ENCODE assay signal across 9 cellular contexts in the genomic region with DNA sequence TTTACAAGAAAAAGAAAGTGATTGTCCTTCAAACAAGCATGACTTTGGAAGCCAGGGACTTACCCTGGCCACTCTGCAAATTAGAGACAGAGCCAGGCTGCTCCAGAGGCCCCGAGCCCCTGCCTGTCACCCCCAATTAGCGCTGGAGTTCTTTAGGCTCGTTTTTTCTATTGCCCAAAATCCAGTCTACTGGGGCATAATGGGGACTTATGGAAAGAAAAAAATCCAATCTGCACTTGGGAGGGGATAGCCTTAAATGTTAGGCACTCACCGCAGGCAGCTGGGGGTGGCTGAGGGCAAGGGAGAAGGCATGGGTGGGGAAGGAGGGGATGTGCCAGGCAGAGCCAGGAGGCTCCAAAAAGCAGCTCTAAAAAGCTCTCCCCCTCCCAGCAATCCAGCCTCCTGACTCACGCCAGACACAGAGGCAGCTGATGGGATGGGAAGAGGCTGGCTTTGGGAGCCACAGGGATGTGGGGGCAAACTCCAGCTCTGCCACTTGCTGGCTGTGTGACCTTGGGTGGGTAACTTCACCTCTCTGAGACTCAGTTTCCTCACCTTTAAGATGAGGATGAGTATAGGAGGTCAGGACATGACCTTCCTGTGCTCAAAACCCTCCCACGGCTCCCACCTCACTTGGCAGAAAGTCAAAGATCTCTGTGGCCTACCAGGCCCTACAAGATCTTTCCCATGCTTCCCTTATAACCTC.
A peak's percentile ranks its signal among the peaks of the same experiment; 100 is the strongest.
DNase-seq lines count a peak whose midpoint lies in the region; ATAC-seq and TF ChIP-seq lines count a peak whose summit lies in the region.
"Had no signal": no experiment of that assay in that cellular context is flagged by ENCODE, and none has a peak within 500 bp of the region (broad histone marks: within the 10 kb centered on the region; RNA-seq: fewer than 3 reads in every experiment).

No MANE protein-coding gene starts in this region.

- ATAC-seq in heart left ventricle = peak in 2 of 4 donors; percentile 21 to 33
- no peak for ATAC-seq in Right ventricle myocardium superior (ENCODE audit: poor library complexity)
- ATAC-seq in upper lobe of right lung = no peak
- ATAC-seq in HG03108 (IDR thresholded peaks at IDR 0.05; ENCODE audit: unreplicated experiment) = no peak

- H3K9ac ChIP-seq in adipocyte (ENCODE audit: low read length) = peak overlapping the region; percentile 83

- H3K36me3 ChIP-seq in heart left ventricle = no peaks in the 10 kb centered on the region
- H3K36me3 ChIP-seq in adipocyte (ENCODE audit: control insufficient read depth, insufficient read depth, low read length, severe bottlenecking) = no peaks in the 10 kb centered on the region
- no peaks in the 10 kb centered on the region for H3K36me3 ChIP-seq in upper lobe of right lung

- whole genome bisulfite sequencing in heart left ventricle, 4 donors = 66 to 72% (median 70%) methylated on average over 6 of the region's 6 CpGs

- DNase-seq in heart left ventricle (peak in 1 of 5 donors; percentile 22), Right ventricle myocardium superior (no peak), adipocyte (ENCODE audit: low read depth) (peak; percentile 80), medulla oblongata (ENCODE audit: extremely low spot score) (peak; percentile 49), upper lobe of right lung (no peak), GOT3 (lab: John Stamatoyannopoulos, UW) (no peak), GM19240 (ENCODE audit: insufficient read length, low spot score) (no peak)
- DNase-seq: DMS79 treated with DMSO at 0.1 percent for 48 hours had no signal

- no peaks in the 10 kb centered on the region for H3K9me3 ChIP-seq in heart left ventricle
- no peaks in the 10 kb centered on the region for H3K9me3 ChIP-seq in adipocyte (ENCODE audit: control insufficient read depth, low read length)
- no peaks in the 10 kb centered on the region for H3K9me3 ChIP-seq in upper lobe of right lung

- intact Hi-C loops in heart left ventricle (cut with DNase I) = no loop called here
- intact Hi-C loops in Right ventricle myocardium superior (cut with DNase I) = no loop called here
- intact Hi-C loops in upper lobe of right lung (cut with DNase I) = no loop called here

- H3K4me3 ChIP-seq in heart left ventricle (peak overlapping the region in 4 of 12 donors; percentile 5 to 28 (median 14)), adipocyte (ENCODE audit: low read length) (peak overlapping the region; percentile 60), upper lobe of right lung (no peak overlapping the region)

- H3K27ac ChIP-seq in heart left ventricle (peak overlapping the region in 8 of 12 donors; percentile 1 to 92 (median 24)), upper lobe of right lung (peak overlapping the region; percentile 55)

- TF ChIP-seq CTCF in heart left ventricle (IDR thresholded peaks at IDR 0.05) (no peak), upper lobe of right lung (IDR thresholded peaks at IDR 0.05) (no peak)

- H3K4me1 ChIP-seq in heart left ventricle = peaks cover 0 to 40% (median 0%) of the 10 kb centered on the region in 12 donors
- peaks cover 55% of the 10 kb centered on the region for H3K4me1 ChIP-seq in adipocyte (ENCODE audit: control insufficient read depth, insufficient read depth, low read length)
- H3K4me1 ChIP-seq in upper lobe of right lung = peaks cover 18% of the 10 kb centered on the region

- H3K27me3 ChIP-seq in heart left ventricle = no peaks in the 10 kb centered on the region
- no peaks in the 10 kb centered on the region for H3K27me3 ChIP-seq in adipocyte (replicated peaks; ENCODE audit: control insufficient read depth, insufficient read depth, low read length)
- H3K27me3 ChIP-seq in upper lobe of right lung = no peaks in the 10 kb centered on the region

- no peak for TF ChIP-seq POLR2A in heart left ventricle (IDR thresholded peaks at IDR 0.05)

Comparison
In these comparisons a context has a peak if more than half of its experiments do, and no peak if none do; other contexts are left out.
1. DNase-seq: peak in adipocyte (single experiment) and medulla oblongata (single experiment); none in Right ventricle myocardium superior (single experiment), upper lobe of right lung (single experiment), GOT3 (single experiment) and GM19240 (single experiment).